Comparison of ENCODE assay signal across 12 cellular contexts in the genomic region with DNA sequence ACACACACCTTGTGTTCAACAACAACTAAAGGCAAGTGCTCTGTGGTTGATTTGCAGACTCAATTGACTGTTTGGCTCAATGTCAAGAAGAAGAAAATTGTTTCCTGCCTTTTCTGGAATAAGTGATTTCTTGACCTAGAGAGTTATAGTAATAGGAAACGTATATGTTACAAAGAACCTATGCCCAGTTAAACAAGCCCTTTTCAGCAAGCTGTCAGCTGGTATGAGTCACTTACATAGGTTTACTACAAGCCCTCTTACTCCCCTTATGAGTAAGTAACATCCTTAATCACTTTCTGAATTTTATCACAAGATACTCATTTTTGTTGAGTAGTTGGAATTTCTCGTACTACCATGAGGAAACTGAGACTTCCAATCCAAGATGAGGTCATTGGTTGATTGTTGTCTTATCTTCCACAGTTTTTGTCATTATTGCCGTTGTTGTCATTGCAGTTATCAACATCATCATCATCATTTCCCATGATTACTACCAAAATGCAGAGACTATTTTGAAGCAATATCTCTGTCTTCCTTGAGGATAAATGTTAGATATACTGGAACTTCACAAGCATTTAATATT.
DNase-seq lines count a peak whose midpoint lies in the region; ATAC-seq and TF ChIP-seq lines count a peak whose summit lies in the region.
"Had no signal": no experiment of that assay in that cellular context is flagged by ENCODE, and none has a peak within 500 bp of the region (broad histone marks: within the 10 kb centered on the region; RNA-seq: fewer than 3 reads in every experiment).

No MANE protein-coding gene starts in this region.

- no peaks in the 10 kb centered on the region for H3K9me3 Mint-ChIP-seq in chondrocyte (ENCODE audit: low read depth)
- H3K9me3 Mint-ChIP-seq: activated T-helper 2 cell treated with anti-CD3 and anti-CD28 coated beads, Interferon-gamma antibody, Interleukin-2, Interleukin-4, amounts not matched to agents 10 μg/mL and 5 μg/mL and 100 μg/mL, durations not matched to agents 14 hours and 24 hours and 36 hours had no signal

- H3K4me1 Mint-ChIP-seq in chondrocyte (ENCODE audit: low read depth), result peaks cover 12% of the 10 kb centered on the region

- TF ChIP-seq CTCF in fibroblast of pulmonary artery (IDR thresholded peaks at IDR 0.05; ENCODE audit: low read length, missing control alignments) (no peak), chondrocyte (IDR thresholded peaks at IDR 0.05) (no peak)

- H3K4me3 ChIP-seq in fibroblast of pulmonary artery (replicated peaks; ENCODE audit: low read depth, low read length), result no peak overlapping the region

- ATAC-seq in GM18873 (IDR thresholded peaks at IDR 0.05; ENCODE audit: low FRiP score, unreplicated experiment) (peak; percentile 45), GM21825 (IDR thresholded peaks at IDR 0.05; ENCODE audit: unreplicated experiment) (peak; percentile 34), HG03460 (IDR thresholded peaks at IDR 0.05; ENCODE audit: unreplicated experiment) (peak; percentile 40)
- ATAC-seq: sciatic nerve had no signal

- no peak overlapping the region for H3K4me3 Mint-ChIP-seq in chondrocyte (ENCODE audit: unreplicated experiment)

- peak; percentile 48 for DNase-seq in fibroblast of pulmonary artery (ENCODE audit: low read depth)
- no peak for DNase-seq in chondrocyte (ENCODE audit: low spot score)
- DNase-seq in stimulated activated CD4-positive, alpha-beta T cell treated with anti-CD3 and anti-CD28 coated beads, Interleukin-4, amount 100 ng/mL, for 4 hours, result no peak
- no peak for DNase-seq in AG08396 (ENCODE audit: low spot score)
- DNase-seq in middle frontal gyrus (ENCODE audit: extremely low spot score, low spot score), result no peak
- DNase-seq: DMS153, NCI-H1105 had no signal

- no peaks in the 10 kb centered on the region for H3K36me3 Mint-ChIP-seq in chondrocyte (ENCODE audit: low read depth)

- H3K27me3 Mint-ChIP-seq in chondrocyte (ENCODE audit: low read depth), result no peaks in the 10 kb centered on the region

- H3K27ac Mint-ChIP-seq in chondrocyte (ENCODE audit: unreplicated experiment), result no peak overlapping the region
- H3K27ac Mint-ChIP-seq: activated T-helper 2 cell treated with anti-CD3 and anti-CD28 coated beads, Interferon-gamma antibody, Interleukin-2, Interleukin-4, amounts not matched to agents 10 μg/mL and 5 μg/mL and 100 μg/mL, durations not matched to agents 14 hours and 24 hours and 36 hours had no signal
